14 cellular contexts compared by ENCODE assay signal in the genomic region with DNA sequence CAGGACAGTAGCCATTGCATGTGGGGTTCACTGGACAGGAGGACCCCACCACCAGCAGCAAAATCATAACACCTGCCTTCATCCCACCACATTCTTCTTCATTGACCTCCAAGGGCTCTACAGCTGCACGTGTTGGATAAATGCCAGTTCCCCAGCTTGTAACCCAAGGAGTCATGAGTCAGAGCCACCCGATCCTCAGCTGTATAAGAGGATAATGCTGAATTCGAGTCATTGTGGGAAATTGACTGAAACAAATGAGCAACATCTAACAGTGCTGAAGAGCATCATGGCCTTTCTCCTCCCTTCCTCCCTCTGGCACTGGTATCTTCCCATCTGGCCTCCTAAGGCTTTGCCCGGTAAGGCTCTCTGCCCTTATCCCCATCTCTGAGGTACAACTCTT.
A peak's percentile ranks its signal among the peaks of the same experiment; 100 is the strongest.
DNase-seq lines count a peak whose midpoint lies in the region; FAIRE-seq and TF ChIP-seq lines count a peak whose summit lies in the region.
"Had no signal": no experiment of that assay in that cellular context is flagged by ENCODE, and none has a peak within 500 bp of the region (broad histone marks: within the 10 kb centered on the region; RNA-seq: fewer than 3 reads in every experiment).

No MANE protein-coding gene starts in this region.

- H3K4me3 ChIP-seq in endothelial cell of umbilical vein (replicated peaks in 1 of 3; ENCODE audit: insufficient read depth in 1 of 3, low read depth in 1 of 3, low read length in 3 of 3) (no peak overlapping the region), adrenal gland (no peak overlapping the region)
- H3K4me3 ChIP-seq: tibial artery had no signal

- no peaks in the 10 kb centered on the region for H3K9me1 ChIP-seq in endothelial cell of umbilical vein (replicated peaks; ENCODE audit: control insufficient read depth, extremely low read depth, insufficient read depth, low read length)

- CTCF ChIA-PET in endothelial cell of umbilical vein (lab: Charles Lee) = no interaction called here

- TF ChIP-seq POLR2A in endothelial cell of umbilical vein (IDR thresholded peaks at IDR 0.05; ENCODE audit: low read depth, low read length) (no peak), adrenal gland (IDR thresholded peaks at IDR 0.05) (no peak)

- POLR2A ChIA-PET in endothelial cell of umbilical vein (lab: Charles Lee) = no interaction called here

- no peaks in the 10 kb centered on the region for H3K27me3 ChIP-seq in endothelial cell of umbilical vein (ENCODE audit: control insufficient read depth in 2 of 2, insufficient read depth in 2 of 2, low read length in 2 of 2)
- no peaks in the 10 kb centered on the region for H3K27me3 ChIP-seq in adrenal gland
- H3K27me3 ChIP-seq: tibial artery had no signal

- H3K36me3 ChIP-seq in endothelial cell of umbilical vein (ENCODE audit: control insufficient read depth in 2 of 2, extremely low read depth in 1 of 2, insufficient read depth in 2 of 2, low read length in 2 of 2) (no peaks in the 10 kb centered on the region), adrenal gland (replicated peaks in 1 of 2) (no peaks in the 10 kb centered on the region)
- H3K36me3 ChIP-seq: tibial artery had no signal

- H3K4me2 ChIP-seq in endothelial cell of umbilical vein (ENCODE audit: insufficient read depth, low read length) = no peak overlapping the region

- no peaks in the 10 kb centered on the region for H3K9me3 ChIP-seq in endothelial cell of umbilical vein (replicated peaks; ENCODE audit: control insufficient read depth, insufficient read depth, low read length)
- no peaks in the 10 kb centered on the region for H3K9me3 ChIP-seq in adrenal gland (replicated peaks in 1 of 3)
- H3K9me3 ChIP-seq: tibial artery had no signal

- no peaks in the 10 kb centered on the region for H4K20me1 ChIP-seq in endothelial cell of umbilical vein (replicated peaks; ENCODE audit: control insufficient read depth, extremely low read depth, insufficient read depth, low read length)

- peak; percentile 76 for FAIRE-seq in endothelial cell of umbilical vein (lab: Jason Lieb, UNC)
- FAIRE-seq in GM19239 (lab: Jason Lieb, UNC) = no peak
- FAIRE-seq: colon had no signal

- DNase-seq in DMS153 (lab: John Stamatoyannopoulos, UW) (peak; percentile 50), DMS153 treated with DMSO at 0.1 percent for 48 hours (lab: John Stamatoyannopoulos, UW; ENCODE audit: unreplicated experiment) (no peak), NCI-H510A treated with DMSO at 0.1 percent for 48 hours (lab: John Stamatoyannopoulos, UW) (peak; percentile 28), endothelial cell of umbilical vein (ENCODE audit: low read depth, low spot score) (peak; percentile 11), substantia nigra (lab: John Stamatoyannopoulos, UW) (peak in 12 of 49 donors; percentile 5 to 46 (median 17)), AML-193 (lab: John Stamatoyannopoulos, UW) (no peak), adrenal gland (no peak), GM19239 (ENCODE audit: insufficient read length, low spot score) (no peak)
- DNase-seq: activated CD4-positive, CD25-positive, alpha-beta regulatory T cell; activated effector memory CD4-positive, alpha-beta T cell treated with Interleukin-2 at 50 U/mL for 16 hours; SHP77; tibial artery had no signal

- H2AFZ ChIP-seq in endothelial cell of umbilical vein (ENCODE audit: low read depth, low read length) = no peak overlapping the region

- WGBS in adrenal gland, 4 donors = 65 to 94% (median 68%) methylated on average over 4 of the region's 4 CpGs

- no peak for TF ChIP-seq CTCF in endothelial cell of umbilical vein (IDR thresholded peaks at IDR 0.05; ENCODE audit: extremely low read depth in 1 of 2, insufficient read depth in 1 of 2, low read depth in 1 of 2, low read length in 2 of 2)
- no peak for TF ChIP-seq CTCF in adrenal gland (IDR thresholded peaks at IDR 0.05)

- dilution Hi-C loops in endothelial cell of umbilical vein (cut with MboI; ENCODE audit: extremely low pct_ligation_motif_present, low sequenced_read_pairs) = no loop called here

- H3K79me2 ChIP-seq in endothelial cell of umbilical vein (ENCODE audit: control insufficient read depth, insufficient read depth, low read length) = no peaks in the 10 kb centered on the region

- H3K4me1 ChIP-seq in endothelial cell of umbilical vein (ENCODE audit: control insufficient read depth, extremely low read depth, insufficient read depth, low read length) (peaks cover 42% of the 10 kb centered on the region), adrenal gland (replicated peaks in 1 of 2) (peaks cover 7 to 10% of the 10 kb centered on the region in 2 donors)

- H3K27ac ChIP-seq in endothelial cell of umbilical vein (ENCODE audit: insufficient read depth, low read depth, low read length) = no peak overlapping the region
- peak overlapping the region; percentile 32 for H3K27ac ChIP-seq in substantia nigra (ENCODE audit: low read depth, low read length, poor library complexity, severe bottlenecking)
- H3K27ac ChIP-seq in adrenal gland = no peak overlapping the region
- H3K27ac ChIP-seq: 22Rv1, tibial artery had no signal

- BruUV-seq in endothelial cell of umbilical vein (replicated peaks; lab: Mats Ljungman, UMichigan) = no TSS peak

- H3K9ac ChIP-seq in endothelial cell of umbilical vein (replicated peaks; ENCODE audit: extremely low read depth, insufficient read depth, low read length) = no peak overlapping the region

- intact Hi-C loops in endothelial cell of umbilical vein (cut with micrococcal nuclease) (loop anchor here (10.0 kb wide), 1 partner anchor 878 kb away; a partner anchor contains a TSS), adrenal gland (cut with DNase I) (no loop called here)

TF ChIP-seq in endothelial cell of umbilical vein, 7 proteins besides CTCF, POLR2A, EP300 and RAD21:
- TF ChIP-seq JUN (IDR thresholded peaks at IDR 0.05; ENCODE audit: borderline replicate concordance, insufficient read depth, insufficient read length, low read depth) = peak; percentile 7
- peak; percentile 29 for TF ChIP-seq GATA2 (IDR thresholded peaks at IDR 0.05; ENCODE audit: insufficient read depth, insufficient read length, low read depth, low read length)
- peak; percentile 43 for TF ChIP-seq POLR2AphosphoS5 (IDR thresholded peaks at IDR 0.05; ENCODE audit: insufficient read depth, low read depth, low read length)
- TF ChIP-seq, protein P1, sequence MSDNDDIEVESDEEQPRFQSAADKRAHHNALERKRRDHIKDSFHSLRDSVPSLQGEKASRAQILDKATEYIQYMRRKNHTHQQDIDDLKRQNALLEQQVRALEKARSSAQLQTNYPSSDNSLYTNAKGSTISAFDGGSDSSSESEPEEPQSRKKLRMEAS (IDR thresholded peaks at IDR 0.05; ENCODE audit: insufficient read depth, insufficient read length) = no peak
- TF ChIP-seq FOS (IDR thresholded peaks at IDR 0.05; ENCODE audit: borderline replicate concordance, insufficient read depth, low read length) = peak; percentile 59
- TF ChIP-seq EZH2 (IDR thresholded peaks at IDR 0.05; ENCODE audit: borderline replicate concordance, low read depth, low read length, severe bottlenecking) = no peak
- TF ChIP-seq MYC (IDR thresholded peaks at IDR 0.05; ENCODE audit: low read depth, low read length) = no peak

Comparison
In these comparisons a context has a peak if more than half of its experiments do, and no peak if none do; other contexts are left out.
1. DNase-seq: peak in DMS153 (single experiment), NCI-H510A treated with DMSO at 0.1 percent for 48 hours (single experiment) and endothelial cell of umbilical vein (single experiment); none in DMS153 treated with DMSO at 0.1 percent for 48 hours (single experiment), AML-193 (0 of 2), adrenal gland (0 of 7) and GM19239 (single experiment).